Comparison of ENCODE assay signal across 18 cellular contexts in genomic region chr14:66288511-66288910, GRCh38.
"Had no signal": no experiment of that assay in that cellular context is flagged by ENCODE, and none has a peak within 500 bp of the region (broad histone marks: within the 10 kb centered on the region; RNA-seq: fewer than 3 reads in every experiment).

No MANE protein-coding gene starts in this region.

- H3K4me1 ChIP-seq: ascending aorta, prostate gland, sigmoid colon, upper lobe of right lung had no signal

- H3K27me3 ChIP-seq: ascending aorta, sigmoid colon, upper lobe of right lung had no signal

- DNase-seq: activated CD4-positive, alpha-beta memory T cell treated with anti-CD3 and anti-CD28 coated beads for 36 hours; activated CD8-positive, alpha-beta memory T cell treated with anti-CD3 and anti-CD28 coated beads, Interleukin-2, amount 10 ng/mL, durations not matched to agents 7 days and 5 days; activated naive CD4-positive, alpha-beta T cell treated with anti-CD3 and anti-CD28 coated beads, Interleukin-2, amount 10 ng/mL, durations not matched to agents 7 days and 5 days; activated T-cell treated with anti-CD3 and anti-CD28 coated beads, Interleukin-2, amount 50 U/mL, for 24 hours; hippocampal formation; kidney; left ventricle myocardium superior; mesenchymal stem cell; sigmoid colon; stimulated activated CD4-positive, alpha-beta T cell treated with anti-CD3 and anti-CD28 coated beads, Interleukin-1b, Interleukin-23, amount 100 ng/mL, for 48 hours; stimulated activated naive CD8-positive, alpha-beta T cell treated with anti-CD3 and anti-CD28 coated beads, Interleukin-15, amount 100 ng/mL, for 72 hours; T-cell; T1000; upper lobe of right lung had no signal

- H3K36me3 Mint-ChIP-seq: activated CD4-positive, alpha-beta memory T cell treated with anti-CD3 and anti-CD28 coated beads for 36 hours; activated CD8-positive, alpha-beta memory T cell treated with anti-CD3 and anti-CD28 coated beads, Interleukin-2, amount 10 ng/mL, durations not matched to agents 7 days and 5 days; activated naive CD4-positive, alpha-beta T cell treated with anti-CD3 and anti-CD28 coated beads, Interleukin-2, amount 10 ng/mL, durations not matched to agents 7 days and 5 days had no signal

- H3K27ac Mint-ChIP-seq: activated CD4-positive, alpha-beta memory T cell treated with anti-CD3 and anti-CD28 coated beads for 36 hours; activated CD8-positive, alpha-beta memory T cell treated with anti-CD3 and anti-CD28 coated beads, Interleukin-2, amount 10 ng/mL, durations not matched to agents 7 days and 5 days; activated naive CD4-positive, alpha-beta T cell treated with anti-CD3 and anti-CD28 coated beads, Interleukin-2, amount 10 ng/mL, durations not matched to agents 7 days and 5 days; activated T-cell treated with anti-CD3 and anti-CD28 coated beads, Interleukin-2, amount 50 U/mL, for 24 hours; stimulated activated naive CD8-positive, alpha-beta T cell treated with anti-CD3 and anti-CD28 coated beads, Interleukin-15, amount 100 ng/mL, for 72 hours; T-cell had no signal

- H3K27me3 Mint-ChIP-seq: activated CD4-positive, alpha-beta memory T cell treated with anti-CD3 and anti-CD28 coated beads for 36 hours; activated CD8-positive, alpha-beta memory T cell treated with anti-CD3 and anti-CD28 coated beads, Interleukin-2, amount 10 ng/mL, durations not matched to agents 7 days and 5 days; activated naive CD4-positive, alpha-beta T cell treated with anti-CD3 and anti-CD28 coated beads, Interleukin-2, amount 10 ng/mL, durations not matched to agents 7 days and 5 days; activated T-cell treated with anti-CD3 and anti-CD28 coated beads, Interleukin-2, amount 50 U/mL, for 24 hours; stimulated activated naive CD8-positive, alpha-beta T cell treated with anti-CD3 and anti-CD28 coated beads, Interleukin-15, amount 100 ng/mL, for 72 hours had no signal

- ATAC-seq: activated CD8-positive, alpha-beta memory T cell treated with anti-CD3 and anti-CD28 coated beads, Interleukin-2, amount 10 ng/mL, durations not matched to agents 7 days and 5 days; esophagus mucosa; left ventricle myocardium superior; stimulated activated naive CD8-positive, alpha-beta T cell treated with anti-CD3 and anti-CD28 coated beads, Interleukin-15, amount 100 ng/mL, for 72 hours; T-cell; upper lobe of right lung had no signal

- H3K27ac ChIP-seq: ascending aorta, prostate gland, sigmoid colon, upper lobe of right lung, VCaP had no signal

- H3K36me3 ChIP-seq: ascending aorta, prostate gland, sigmoid colon, upper lobe of right lung had no signal

- H3K4me3 Mint-ChIP-seq: activated CD4-positive, alpha-beta memory T cell treated with anti-CD3 and anti-CD28 coated beads for 36 hours; activated CD8-positive, alpha-beta memory T cell treated with anti-CD3 and anti-CD28 coated beads, Interleukin-2, amount 10 ng/mL, durations not matched to agents 7 days and 5 days; activated naive CD4-positive, alpha-beta T cell treated with anti-CD3 and anti-CD28 coated beads, Interleukin-2, amount 10 ng/mL, durations not matched to agents 7 days and 5 days; activated T-cell treated with anti-CD3 and anti-CD28 coated beads, Interleukin-2, amount 50 U/mL, for 24 hours; stimulated activated naive CD8-positive, alpha-beta T cell treated with anti-CD3 and anti-CD28 coated beads, Interleukin-15, amount 100 ng/mL, for 72 hours; T-cell had no signal

- H3K9me3 ChIP-seq: ascending aorta, prostate gland, sigmoid colon, upper lobe of right lung had no signal

- H3K9me3 Mint-ChIP-seq: activated naive CD4-positive, alpha-beta T cell treated with anti-CD3 and anti-CD28 coated beads, Interleukin-2, amount 10 ng/mL, durations not matched to agents 7 days and 5 days; stimulated activated naive CD8-positive, alpha-beta T cell treated with anti-CD3 and anti-CD28 coated beads, Interleukin-15, amount 100 ng/mL, for 72 hours had no signal

- H3K4me1 Mint-ChIP-seq: activated CD8-positive, alpha-beta memory T cell treated with anti-CD3 and anti-CD28 coated beads, Interleukin-2, amount 10 ng/mL, durations not matched to agents 7 days and 5 days; activated naive CD4-positive, alpha-beta T cell treated with anti-CD3 and anti-CD28 coated beads, Interleukin-2, amount 10 ng/mL, durations not matched to agents 7 days and 5 days had no signal

- H3K4me3 ChIP-seq: ascending aorta, prostate gland, sigmoid colon, upper lobe of right lung had no signal
